In genomic region chr2:55052087-55053061, GRCh38 we compare ENCODE assay signal across 9 cellular contexts. TPM values are rescaled to one million over a fixed set of nuclear protein-coding genes. Genes with fewer than 3 reads are reported as not detected.
DNase-seq lines count a peak whose midpoint lies in the region; ATAC-seq, FAIRE-seq and TF ChIP-seq lines count a peak whose summit lies in the region.
"Had no signal": no experiment of that assay in that cellular context is flagged by ENCODE, and none has a peak within 500 bp of the region (broad histone marks: within the 10 kb centered on the region; RNA-seq: fewer than 3 reads in every experiment).

No MANE protein-coding gene starts in this region.

- no peaks in the 10 kb centered on the region for H3K9me3 Mint-ChIP-seq in astrocyte (ENCODE audit: unreplicated experiment)
- no peaks in the 10 kb centered on the region for H3K9me3 Mint-ChIP-seq in neural crest cell

- H3K27me3 ChIP-seq in DND-41 (ENCODE audit: insufficient read depth, low read length, poor library complexity): no peaks in the 10 kb centered on the region
- H3K27me3 ChIP-seq in astrocyte (ENCODE audit: insufficient read depth, low read length): no peaks in the 10 kb centered on the region

- H3K36me3 Mint-ChIP-seq in astrocyte (ENCODE audit: low read depth, unreplicated experiment) (peaks cover 9% of the 10 kb centered on the region), neural crest cell (ENCODE audit: low read depth) (peaks cover 5% of the 10 kb centered on the region)

- peak overlapping the region; percentile 47 for H3K4me3 Mint-ChIP-seq in astrocyte (ENCODE audit: unreplicated experiment)
- peak overlapping the region; percentile 62 for H3K4me3 Mint-ChIP-seq in neural crest cell

- peak overlapping the region; percentile 92 for H3K27ac ChIP-seq in DND-41 (ENCODE audit: low read length)
- peak overlapping the region; percentile 99 for H3K27ac ChIP-seq in astrocyte (ENCODE audit: low read depth, low read length)

- TF ChIP-seq CTCF in DND-41 (IDR thresholded peaks at IDR 0.05; ENCODE audit: borderline replicate concordance, extremely low read depth, low read length, poor library complexity, severe bottlenecking) (no peak), astrocyte (IDR thresholded peaks at IDR 0.05; ENCODE audit: insufficient read depth, low read depth, low read length) (no peak), neural crest cell (conservative IDR thresholded peaks at IDR 0.05) (no peak)

- no peak for ATAC-seq in DND-41 (ENCODE audit: insufficient read depth, low read depth)
- no peak for ATAC-seq in HG03097 (IDR thresholded peaks at IDR 0.05; ENCODE audit: low FRiP score, unreplicated experiment)
- ATAC-seq in GM21526 (IDR thresholded peaks at IDR 0.05; ENCODE audit: low FRiP score, unreplicated experiment): no peak

- peaks cover 55% of the 10 kb centered on the region for H3K79me2 ChIP-seq in DND-41 (ENCODE audit: insufficient read depth, low read length)
- H3K79me2 ChIP-seq in astrocyte (ENCODE audit: insufficient read depth, low read length): peaks cover 33% of the 10 kb centered on the region

- DNase-seq in DND-41 (no peak), KG1 (lab: John Stamatoyannopoulos, UW) (peak; percentile 45), astrocyte (ENCODE audit: low read depth) (peak; percentile 38), neural crest cell (ENCODE audit: low read depth, low spot score) (no peak), iPS-NIHi7 (ENCODE audit: extremely low spot score) (no peak)
- DNase-seq in central memory CD4-positive, alpha-beta T cell: no peak
- DNase-seq: stimulated activated CD4-positive, alpha-beta T cell treated with anti-CD3 and anti-CD28 coated beads, Interleukin-4, amount 100 ng/mL, for 1 hour had no signal

- H3K9me3 ChIP-seq in DND-41 (ENCODE audit: insufficient read depth, low read length, severe bottlenecking) (no peaks in the 10 kb centered on the region), astrocyte (ENCODE audit: insufficient read depth, low read depth, low read length) (no peaks in the 10 kb centered on the region)

- H4K20me1 ChIP-seq in DND-41 (ENCODE audit: insufficient read depth, low read length) (peaks cover 15% of the 10 kb centered on the region), astrocyte (ENCODE audit: insufficient read depth, low read length) (peaks cover 19% of the 10 kb centered on the region)

- FAIRE-seq in astrocyte (lab: Jason Lieb, UNC): no peak

- H2AFZ ChIP-seq in DND-41 (ENCODE audit: low read depth, low read length): peak overlapping the region; percentile 58
- no peak overlapping the region for H2AFZ ChIP-seq in astrocyte (ENCODE audit: low read depth, low read length)

- H3K4me3 ChIP-seq in DND-41 (ENCODE audit: low read depth in 1 of 2, low read length in 2 of 2) (peak overlapping the region; percentile 47 to 76; a peak in 3 of 4 replicates), astrocyte (ENCODE audit: insufficient read depth, low read depth, low read length) (peak overlapping the region; percentile 64)

- peak overlapping the region; percentile 79 for H3K9ac ChIP-seq in DND-41 (ENCODE audit: low read depth, low read length)
- H3K9ac ChIP-seq in astrocyte (ENCODE audit: low read length): peak overlapping the region; percentile 100

- H3K4me2 ChIP-seq in DND-41 (ENCODE audit: insufficient read depth, low read length) (peak overlapping the region; percentile 82), astrocyte (ENCODE audit: low read length) (peak overlapping the region; percentile 90)

- no peaks in the 10 kb centered on the region for H3K27me3 Mint-ChIP-seq in astrocyte (ENCODE audit: low read depth, unreplicated experiment)
- H3K27me3 Mint-ChIP-seq in neural crest cell (ENCODE audit: low read depth): peaks cover 3% of the 10 kb centered on the region

- peaks cover 44% of the 10 kb centered on the region for H3K4me1 ChIP-seq in DND-41 (ENCODE audit: insufficient read depth, low read length)
- peaks cover 20% of the 10 kb centered on the region for H3K4me1 ChIP-seq in astrocyte (ENCODE audit: insufficient read depth, low read length)

- H3K27ac Mint-ChIP-seq in astrocyte (ENCODE audit: unreplicated experiment) (peak overlapping the region; percentile 60), neural crest cell (ENCODE audit: unreplicated experiment) (no peak overlapping the region)

- H3K4me1 Mint-ChIP-seq in astrocyte (ENCODE audit: low read depth, unreplicated experiment): peaks cover 12% of the 10 kb centered on the region
- peaks cover 39% of the 10 kb centered on the region for H3K4me1 Mint-ChIP-seq in neural crest cell

- peaks cover 7% of the 10 kb centered on the region; the same call in 1 of the 2 replicates for H3K36me3 ChIP-seq in DND-41 (ENCODE audit: insufficient read depth, low read length)
- H3K36me3 ChIP-seq in astrocyte (ENCODE audit: insufficient read depth, low read length): no peaks in the 10 kb centered on the region

RNA-seq across cellular contexts. Expression of gene RTN4, which starts 2.1 kb away (rescaled TPM):
- total RNA-seq in astrocyte (509 and 541 TPM in 2 replicates), neural crest cell (197 and 204 TPM in 2 replicates)

Comparison
In these comparisons a context has a peak if more than half of its experiments do, and no peak if none do; other contexts are left out.
1. DNase-seq: peak in KG1 (single experiment) and astrocyte (single experiment); none in DND-41 (single experiment), neural crest cell (single experiment), iPS-NIHi7 (single experiment) and central memory CD4-positive, alpha-beta T cell (single experiment).